8 cellular contexts compared by ENCODE assay signal in genomic region chr7:101321491-101322401, GRCh38. TPM values are rescaled to one million over a fixed set of nuclear protein-coding genes. Genes with fewer than 3 reads are reported as not detected.
DNase-seq lines count a peak whose midpoint lies in the region; ATAC-seq and TF ChIP-seq lines count a peak whose summit lies in the region.

TSS of gene IFT22 (minus strand) at chr7:101321812. CDS start at chr7:101321709, 103 bp downstream.

- H3K4me3 Mint-ChIP-seq in HFFc6 (peak within 1 kb of the TSS; percentile 95), glutamatergic neuron (ENCODE audit: unreplicated experiment) (peak within 1 kb of the TSS; percentile 95), osteocyte (ENCODE audit: unreplicated experiment) (peak within 1 kb of the TSS; percentile 88)
- peak within 1 kb of the TSS; percentile 91 for H3K4me3 Mint-ChIP-seq in activated naive CD8-positive, alpha-beta T cell

- no peaks in the 10 kb centered on the region for H3K9me3 ChIP-seq in thoracic aorta

- peaks cover 5% of the 10 kb centered on the region; the same call in 1 of the 2 replicates for H3K27me3 Mint-ChIP-seq in HFFc6 (ENCODE audit: insufficient read depth)
- H3K27me3 Mint-ChIP-seq in activated naive CD8-positive, alpha-beta T cell = no peaks in the 10 kb centered on the region
- H3K27me3 Mint-ChIP-seq in glutamatergic neuron (ENCODE audit: unreplicated experiment) = peaks cover 5% of the 10 kb centered on the region
- peaks cover 3% of the 10 kb centered on the region for H3K27me3 Mint-ChIP-seq in osteocyte (ENCODE audit: unreplicated experiment)

- TF ChIP-seq CTCF in GM06990 (IDR thresholded peaks at IDR 0.05; ENCODE audit: insufficient read depth, low read length, poor library complexity, severe bottlenecking) (no peak), HFFc6 (IDR thresholded peaks at IDR 0.05) (peak; percentile 59; the same call in 1 of the 2 replicates), glutamatergic neuron (IDR thresholded peaks at IDR 0.05; ENCODE audit: partially characterized antibody, unreplicated experiment) (no peak), osteocyte (IDR thresholded peaks at IDR 0.05) (peak; percentile 70), thoracic aorta (IDR thresholded peaks at IDR 0.05) (no peak)

- H3K27ac ChIP-seq in thoracic aorta = peak within 1 kb of the TSS; percentile 58 to 63

- peaks cover 6% of the 10 kb centered on the region for H3K4me1 Mint-ChIP-seq in HFFc6 (ENCODE audit: low read depth)
- peaks cover 10% of the 10 kb centered on the region for H3K4me1 Mint-ChIP-seq in activated naive CD8-positive, alpha-beta T cell (ENCODE audit: low read depth)
- peaks cover 3% of the 10 kb centered on the region for H3K4me1 Mint-ChIP-seq in glutamatergic neuron (ENCODE audit: low read depth, unreplicated experiment)
- H3K4me1 Mint-ChIP-seq in osteocyte (ENCODE audit: unreplicated experiment) = peaks cover 10% of the 10 kb centered on the region

- H3K4me3 ChIP-seq in GM06990 (replicated peaks; ENCODE audit: low read depth, low read length) (peak within 1 kb of the TSS; percentile 80), thoracic aorta (peak within 1 kb of the TSS; percentile 86)

- H3K9me3 Mint-ChIP-seq in HFFc6 (no peaks in the 10 kb centered on the region), glutamatergic neuron (ENCODE audit: unreplicated experiment) (peaks cover 5% of the 10 kb centered on the region), osteocyte (ENCODE audit: unreplicated experiment) (no peaks in the 10 kb centered on the region)
- no peaks in the 10 kb centered on the region for H3K9me3 Mint-ChIP-seq in activated naive CD8-positive, alpha-beta T cell (ENCODE audit: low read depth)

- peak within 1 kb of the TSS; percentile 91 for H3K27ac Mint-ChIP-seq in HFFc6
- H3K27ac Mint-ChIP-seq in activated naive CD8-positive, alpha-beta T cell = peak within 1 kb of the TSS; percentile 81
- H3K27ac Mint-ChIP-seq in glutamatergic neuron (ENCODE audit: unreplicated experiment) = peak within 1 kb of the TSS; percentile 97
- H3K27ac Mint-ChIP-seq in osteocyte (ENCODE audit: unreplicated experiment) = peak within 1 kb of the TSS; percentile 94

- ATAC-seq in SK-N-SH treated with all-trans-retinoic acid at 6 μM for 48 hours (peak; percentile 98), thoracic aorta (ENCODE audit: insufficient number of reproducible peaks, low FRiP score, low read depth) (peak; percentile 60)

- no peaks in the 10 kb centered on the region for H3K36me3 ChIP-seq in GM06990 (ENCODE audit: control insufficient read depth, insufficient read depth, low read length)
- H3K36me3 ChIP-seq in thoracic aorta = no peaks in the 10 kb centered on the region

- DNase-seq in GM06990 (ENCODE audit: extremely low read depth, insufficient read length) (peak; percentile 89), HFFc6 (peak; percentile 84), NCI-H1048 (lab: John Stamatoyannopoulos, UW) (peak; percentile 81), glutamatergic neuron (peak; percentile 95), osteocyte (ENCODE audit: extremely low spot score, unreplicated experiment) (peak; percentile 96), thoracic aorta (ENCODE audit: low spot score) (peak; percentile 74)

- peaks cover 6 to 14% of the 10 kb centered on the region in 2 donors for H3K4me1 ChIP-seq in thoracic aorta (ENCODE audit: control insufficient read depth in 1 of 2, low read depth in 2 of 2)

- H3K36me3 Mint-ChIP-seq in HFFc6 (ENCODE audit: low read depth) = no peaks in the 10 kb centered on the region
- no peaks in the 10 kb centered on the region for H3K36me3 Mint-ChIP-seq in activated naive CD8-positive, alpha-beta T cell
- no peaks in the 10 kb centered on the region for H3K36me3 Mint-ChIP-seq in glutamatergic neuron (ENCODE audit: unreplicated experiment)
- H3K36me3 Mint-ChIP-seq in osteocyte (ENCODE audit: unreplicated experiment) = peaks cover 2% of the 10 kb centered on the region

- H3K27me3 ChIP-seq in GM06990 (replicated peaks; ENCODE audit: control insufficient read depth, insufficient read depth, low read length) (no peaks in the 10 kb centered on the region), thoracic aorta (replicated peaks; ENCODE audit: insufficient read depth) (no peaks in the 10 kb centered on the region)

TF ChIP-seq in SK-N-SH treated with all-trans-retinoic acid at 6 μM for 48 hours, 23 proteins besides CTCF, POLR2A, EP300 and RAD21:
- no peak for TF ChIP-seq SNAI2 (CRISPR knock-in tag; IDR thresholded peaks at IDR 0.05)
- no peak for TF ChIP-seq ZC3H10 (CRISPR knock-in tag; IDR thresholded peaks at IDR 0.05)

RNA-seq across cellular contexts. Expression of gene IFT22, which starts in this region (rescaled TPM):
- 10 to 100 TPM; 25.6 to 30.6 (median 26.6) TPM for total RNA-seq in HFFc6 (2021; fragmentation: NEBNext Ultra II Directional; extraction: Animal tissue kit (Norgen Biotek cat#: 25700))
- 20.9 TPM for total RNA-seq in glutamatergic neuron (ENCODE audit: unreplicated experiment)
- 25.2 and 29.3 TPM in 2 replicates for total RNA-seq in osteocyte
- total RNA-seq in thoracic aorta = 10 to 100 TPM; 14.0 to 24.4 TPM

Comparison
In these comparisons a context has a peak if more than half of its experiments do, and no peak if none do; other contexts are left out.
1. Peak in every context shown above with its lines: DNase-seq, ATAC-seq, H3K4me3 ChIP-seq and H3K27ac ChIP-seq.
2. CTCF ChIP-seq: peak in HFFc6 (single experiment) and osteocyte (single experiment); none in GM06990 (single experiment), glutamatergic neuron (single experiment) and thoracic aorta (single experiment).